20 cellular contexts compared by ENCODE assay signal in the genomic region with DNA sequence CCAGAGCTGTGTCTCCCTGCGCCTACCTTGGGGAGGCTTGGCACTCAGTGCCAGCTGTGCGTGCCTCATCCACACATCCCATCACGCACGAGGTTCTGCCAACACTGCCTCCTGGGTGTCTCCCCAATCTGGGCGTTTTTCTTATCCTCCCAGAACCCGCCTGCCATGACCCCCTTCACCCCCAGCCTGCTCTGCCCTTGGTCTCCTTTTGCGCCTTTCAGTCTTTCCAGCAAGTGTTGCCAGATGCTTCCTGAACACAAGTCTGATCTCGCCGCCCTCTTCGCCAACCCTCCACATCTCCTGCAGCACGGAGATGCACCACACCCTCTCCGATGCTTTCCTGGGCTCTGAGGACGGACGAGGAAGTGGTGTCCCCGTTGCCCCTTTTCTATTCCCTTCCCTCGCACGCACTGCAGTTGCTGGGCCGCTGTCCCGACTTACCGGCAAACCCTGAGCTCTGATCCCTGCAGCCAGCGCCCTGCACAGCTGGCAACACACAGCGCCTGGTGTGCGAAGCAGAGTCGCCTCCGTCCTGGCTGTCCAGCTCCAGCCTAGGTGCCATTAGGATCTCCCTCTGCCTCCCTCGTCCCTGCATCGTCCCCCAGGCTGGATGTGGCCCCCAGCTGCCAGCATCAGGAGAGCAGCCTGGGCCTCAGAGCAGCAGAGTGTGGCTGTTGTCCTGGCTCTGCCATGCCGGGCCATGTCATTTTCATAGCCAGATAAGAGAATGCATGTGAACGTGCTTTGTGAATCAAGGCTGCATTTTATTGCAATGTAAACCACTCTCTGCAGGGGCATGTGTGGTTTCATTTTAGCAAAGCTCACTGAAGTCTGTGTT. TPM values are rescaled to one million over a fixed set of nuclear protein-coding genes. Genes with fewer than 3 reads are reported as not detected.
A peak's percentile ranks its signal among the peaks of the same experiment; 100 is the strongest.
DNase-seq lines count a peak whose midpoint lies in the region; ATAC-seq and TF ChIP-seq lines count a peak whose summit lies in the region.
"Had no signal": no experiment of that assay in that cellular context is flagged by ENCODE, and none has a peak within 500 bp of the region (broad histone marks: within the 10 kb centered on the region; RNA-seq: fewer than 3 reads in every experiment).

No MANE protein-coding gene starts in this region.

- H3K9ac ChIP-seq in GM23248: no peak overlapping the region

- no peaks in the 10 kb centered on the region for H3K9me2 ChIP-seq in GM23248 (ENCODE audit: insufficient read depth)

- no peaks in the 10 kb centered on the region for H3K9me3 ChIP-seq in GM23248 (ENCODE audit: low read depth)
- H3K9me3 ChIP-seq: colonic mucosa, esophagus muscularis mucosa had no signal

- DNase-seq in AG10803 (ENCODE audit: low read depth) (no peak), GM23248 (peak; percentile 42), dorsolateral prefrontal cortex (peak in 7 of 10 donors; percentile 13 to 40 (median 30)), sciatic nerve (ENCODE audit: low spot score) (peak; percentile 34), T-helper 1 cell (no peak), NCI-H2081 (lab: John Stamatoyannopoulos, UW) (no peak), foreskin keratinocyte (no peak)
- DNase-seq: activated T-cell treated with anti-CD3 and anti-CD28 coated beads, Interleukin-2, amount 50 U/mL, for 4 hours; amniotic stem cell; CD4-positive, CD25-positive, alpha-beta regulatory T cell; colonic mucosa; NCI-H2029 treated with DMSO at 0.1 percent for 48 hours; NCI-H82 had no signal

- H2AFZ ChIP-seq in GM23248: peak overlapping the region; percentile 51

- H3F3A ChIP-seq in GM23248 (ENCODE audit: insufficient read depth): no peaks in the 10 kb centered on the region

- H3K27ac ChIP-seq in GM23248 (no peak overlapping the region), dorsolateral prefrontal cortex (peak overlapping the region in 24 of 59 donors; percentile 12 to 85 (median 52)), foreskin keratinocyte (no peak overlapping the region)
- H3K27ac ChIP-seq: colonic mucosa, esophagus muscularis mucosa, skin epidermis had no signal

- H3K79me2 ChIP-seq in GM23248 (ENCODE audit: insufficient read depth): no peaks in the 10 kb centered on the region

- intact Hi-C loops in dorsolateral prefrontal cortex (cut with DNase I): no loop called here
- intact Hi-C loops in sciatic nerve (cut with DNase I): no loop called here

- no peak for TF ChIP-seq CTCF in AG10803 (conservative IDR thresholded peaks at IDR 0.05; ENCODE audit: low read length)
- no peak for TF ChIP-seq CTCF in dorsolateral prefrontal cortex (IDR thresholded peaks at IDR 0.05 in 54 of 56, conservative IDR thresholded peaks at IDR 0.05 in 2 of 56; ENCODE audit: low read depth in 1 of 56, partially characterized antibody in 56 of 56)
- TF ChIP-seq CTCF in foreskin keratinocyte (conservative IDR thresholded peaks at IDR 0.05): no peak

- H3K36me3 ChIP-seq in GM23248 (ENCODE audit: low read depth): no peaks in the 10 kb centered on the region
- H3K36me3 ChIP-seq: colonic mucosa, esophagus muscularis mucosa had no signal

- peak overlapping the region; percentile 81 for H3K4me2 ChIP-seq in GM23248 (ENCODE audit: unreplicated experiment)

- in situ Hi-C loops in GM23248 (cut with MboI): no loop called here

- peaks cover 17% of the 10 kb centered on the region; the same call in 1 of the 2 replicates for H3K27me3 ChIP-seq in GM23248 (replicated peaks; ENCODE audit: insufficient read depth)
- H3K27me3 ChIP-seq in dorsolateral prefrontal cortex: no peaks in the 10 kb centered on the region
- H3K27me3 ChIP-seq in foreskin keratinocyte: peaks cover 30% of the 10 kb centered on the region
- H3K27me3 ChIP-seq: colonic mucosa, esophagus muscularis mucosa had no signal

- no peak for ATAC-seq in sciatic nerve
- ATAC-seq in foreskin keratinocyte: no peak
- ATAC-seq: activated CD4-positive, CD25-positive, alpha-beta regulatory T cell treated with anti-CD3 and anti-CD28 coated beads, Interleukin-2, amount 50 U/mL, for 24 hours; activated T-cell treated with anti-CD3 and anti-CD28 coated beads, Interleukin-2, amount 50 U/mL, for 4 hours; T-cell had no signal

- 14 to 15% methylated on average over 29 of the region's 29 CpGs for WGBS in GM23248 (ENCODE audit: low coverage in 1 of 2, low lambda C conversion rate in 2 of 2, missing lambda C conversion rate in 2 of 2), 2 experiments

- H3K4me3 ChIP-seq in AG10803 (ENCODE audit: low read length) (peak overlapping the region; percentile 26), GM23248 (peak overlapping the region; percentile 61), dorsolateral prefrontal cortex (no peak overlapping the region)
- H3K4me3 ChIP-seq: colonic mucosa, esophagus muscularis mucosa, lung, skin epidermis had no signal

- no peaks in the 10 kb centered on the region for H4K20me1 ChIP-seq in GM23248 (ENCODE audit: insufficient read depth)

- no peaks in the 10 kb centered on the region for H3K4me1 ChIP-seq in GM23248 (ENCODE audit: insufficient read depth)
- no peaks in the 10 kb centered on the region for H3K4me1 ChIP-seq in foreskin keratinocyte
- H3K4me1 ChIP-seq: colonic mucosa had no signal

RNA-seq across cellular contexts. Expression of gene ALLC, which starts 22.6 kb away (rescaled TPM):
- not detected in 2 replicates for total RNA-seq in GM23248 (2014; rRNA removed; shearing (Covaris generic))
- not detected in 2 replicates for polyA plus RNA-seq in GM23248 (2016; fragmentation: Nextera tagmentation; extraction: Ambion mirVana)
- 1 to 10 TPM in 24 of 120 experiments, under 1 TPM in 32, not detected in 64; 0.28 to 3.5 (median 0.85) TPM for total RNA-seq in dorsolateral prefrontal cortex
- 7.6 TPM for total RNA-seq in sciatic nerve
- not detected in 2 replicates for total RNA-seq in foreskin keratinocyte
- polyA plus RNA-seq in foreskin keratinocyte: not detected in 2 replicates
- total RNA-seq: activated T-cell treated with anti-CD3 and anti-CD28 coated beads, Interleukin-2, amount 50 U/mL, for 4 hours; CD4-positive, CD25-positive, alpha-beta regulatory T cell; colonic mucosa; esophagus muscularis mucosa; lung; neural crest cell; RPMI7951; T-cell had no signal
- polyA plus RNA-seq: CD4-positive, CD25-positive, alpha-beta regulatory T cell had no signal

RNA-seq across cellular contexts. Expression of gene COLEC11, which starts 40.5 kb away (rescaled TPM):
- not detected in 2 replicates for total RNA-seq in GM23248 (2014; rRNA removed; shearing (Covaris generic))
- not detected in 2 replicates for polyA plus RNA-seq in GM23248 (2016; fragmentation: Nextera tagmentation; extraction: Ambion mirVana)
- total RNA-seq in dorsolateral prefrontal cortex: 1 to 10 TPM in 100 of 120 experiments, under 1 TPM in 15, not detected in 5; 0.49 to 9.5 (median 1.8) TPM
- total RNA-seq in sciatic nerve: 1.1 TPM
- total RNA-seq in foreskin keratinocyte: not detected in 2 replicates
- not detected in 2 replicates for polyA plus RNA-seq in foreskin keratinocyte
- total RNA-seq: CD4-positive, CD25-positive, alpha-beta regulatory T cell; neural crest cell had no signal
- polyA plus RNA-seq: CD4-positive, CD25-positive, alpha-beta regulatory T cell had no signal

Comparison
In these comparisons a context has a peak if more than half of its experiments do, and no peak if none do; other contexts are left out.
1. DNase-seq: peak in GM23248 (single experiment), dorsolateral prefrontal cortex (7 of 10) and sciatic nerve (single experiment); none in AG10803 (single experiment), T-helper 1 cell (0 of 5), NCI-H2081 (0 of 2) and foreskin keratinocyte (0 of 2).
2. H3K4me3 ChIP-seq: peak in AG10803 (single experiment) and GM23248 (single experiment); none in dorsolateral prefrontal cortex (0 of 59).